8 cellular contexts compared by ENCODE assay signal in genomic region chr7:112204776-112205347, GRCh38. TPM values are rescaled to one million over a fixed set of nuclear protein-coding genes. Genes with fewer than 3 reads are reported as not detected.
DNase-seq lines count a peak whose midpoint lies in the region; ATAC-seq and TF ChIP-seq lines count a peak whose summit lies in the region.

No MANE protein-coding gene starts in this region.

- no peak for TF ChIP-seq POLR2A in upper lobe of left lung (IDR thresholded peaks at IDR 0.05)

- H3K4me1 ChIP-seq in lower lobe of right lung (peaks cover 28% of the 10 kb centered on the region), upper lobe of left lung (peaks cover 18 to 37% (median 26%) of the 10 kb centered on the region in 4 donors)

- H3K36me3 ChIP-seq in lower lobe of right lung: no peaks in the 10 kb centered on the region
- H3K36me3 ChIP-seq in upper lobe of left lung: no peaks in the 10 kb centered on the region

- DNase-seq in Right ventricle myocardium superior (no peak), left cardiac atrium (no peak), OCI-M2 (lab: John Stamatoyannopoulos, UW; ENCODE audit: unreplicated experiment) (peak; percentile 75), lower lobe of right lung (no peak), upper lobe of left lung (no peak), NCI-H1694 treated with DMSO at 0.1 percent for 48 hours (lab: John Stamatoyannopoulos, UW) (no peak)
- DNase-seq in central memory CD4-positive, alpha-beta T cell: peak; percentile 10
- no peak for DNase-seq in stimulated activated CD4-positive, alpha-beta T cell treated with anti-CD3 and anti-CD28 coated beads, Interleukin-4, amount 100 ng/mL, for 4 hours

- TF ChIP-seq CTCF in lower lobe of right lung (IDR thresholded peaks at IDR 0.05): no peak
- TF ChIP-seq CTCF in upper lobe of left lung (IDR thresholded peaks at IDR 0.05): no peak

- no peaks in the 10 kb centered on the region for H3K27me3 ChIP-seq in lower lobe of right lung (ENCODE audit: low read depth)
- H3K27me3 ChIP-seq in upper lobe of left lung: no peaks in the 10 kb centered on the region

- WGBS in upper lobe of left lung, 2 donors: 0 to 1% methylated on average over 10 of the region's 10 CpGs

- H3K4me3 ChIP-seq in lower lobe of right lung (peak overlapping the region; percentile 99), upper lobe of left lung (peak overlapping the region; percentile 75 to 97 (median 85))

- no peaks in the 10 kb centered on the region for H3K9me3 ChIP-seq in lower lobe of right lung
- no peaks in the 10 kb centered on the region for H3K9me3 ChIP-seq in upper lobe of left lung

- intact Hi-C loops in Right ventricle myocardium superior (cut with DNase I) (loop anchor here (10.0 kb wide), 1 partner anchor 150 kb away; no protein-coding TSS in a partner anchor), left cardiac atrium (cut with DNase I) (loop anchor here in 1 of 2 donors (10.0 kb wide), 4 partner anchors 70 to 250 kb away; no protein-coding TSS in a partner anchor), lower lobe of right lung (cut with DNase I) (no loop called here)

- peak overlapping the region; percentile 91 for H3K27ac ChIP-seq in lower lobe of right lung
- peak overlapping the region; percentile 87 to 90 (median 88) for H3K27ac ChIP-seq in upper lobe of left lung

- ATAC-seq in Right ventricle myocardium superior (ENCODE audit: poor library complexity): peak; percentile 1
- ATAC-seq in left cardiac atrium: no peak
- no peak for ATAC-seq in lower lobe of right lung
- no peak for ATAC-seq in upper lobe of left lung (ENCODE audit: low FRiP score in 2 of 2)

- no peak for TF ChIP-seq EP300 in upper lobe of left lung (IDR thresholded peaks at IDR 0.05)

RNA-seq across cellular contexts. Expression of gene DOCK4, which starts 1.3 kb away (rescaled TPM):
- total RNA-seq in Right ventricle myocardium superior (14.9 TPM), left cardiac atrium (10 to 100 TPM; 17.1 to 19.3 TPM), lower lobe of right lung (78.5 TPM), upper lobe of left lung (100 to 1,000 TPM in 3 of 6 donors, 10 to 100 TPM in 3; 53.6 to 166 (median 100) TPM)

RNA-seq across cellular contexts. Expression of gene ZNF277, which starts 1.6 kb away (rescaled TPM):
- total RNA-seq in Right ventricle myocardium superior (12.6 TPM), left cardiac atrium (10 to 100 TPM; 14.9 to 16.2 TPM), lower lobe of right lung (33.3 TPM), upper lobe of left lung (10 to 100 TPM; 20.8 to 63.1 (median 34.8) TPM)

Comparison
In these comparisons a context has a peak if more than half of its experiments do, and no peak if none do; other contexts are left out.
1. DNase-seq: peak in OCI-M2 (single experiment) and central memory CD4-positive, alpha-beta T cell (single experiment); none in Right ventricle myocardium superior (single experiment), left cardiac atrium (single experiment), lower lobe of right lung (single experiment), upper lobe of left lung (0 of 2), stimulated activated CD4-positive, alpha-beta T cell treated with anti-CD3 and anti-CD28 coated beads, Interleukin-4, amount 100 ng/mL, for 4 hours (0 of 2) and NCI-H1694 treated with DMSO at 0.1 percent for 48 hours (single experiment).